ENCODE assay signal across 13 cellular contexts in genomic region chr15:44087578-44088190, GRCh38.
DNase-seq lines count a peak whose midpoint lies in the region; TF ChIP-seq lines count a peak whose summit lies in the region.
"Had no signal": no experiment of that assay in that cellular context is flagged by ENCODE, and none has a peak within 500 bp of the region (broad histone marks: within the 10 kb centered on the region; RNA-seq: fewer than 3 reads in every experiment).

No MANE protein-coding gene starts in this region.

- H3K4me3 ChIP-seq in hepatocyte: no peak overlapping the region
- no peak overlapping the region for H3K4me3 ChIP-seq in dorsolateral prefrontal cortex
- H3K4me3 ChIP-seq: stomach had no signal

- H3K4me1 ChIP-seq in hepatocyte (ENCODE audit: insufficient read depth): no peaks in the 10 kb centered on the region
- H3K4me1 ChIP-seq: stomach had no signal

- WGBS in hepatocyte (ENCODE audit: low lambda C conversion rate, missing lambda C conversion rate): 30% methylated on average over 1 of the region's 1 CpG

- H3K27ac ChIP-seq in hepatocyte: no peak overlapping the region
- H3K27ac ChIP-seq in dorsolateral prefrontal cortex: peak overlapping the region in 9 of 59 donors; percentile 4 to 64 (median 52)
- H3K27ac ChIP-seq: C4-2B, stomach had no signal

- H3K27me3 ChIP-seq in hepatocyte (no peaks in the 10 kb centered on the region), dorsolateral prefrontal cortex (no peaks in the 10 kb centered on the region)
- H3K27me3 ChIP-seq: stomach had no signal

- H3K79me2 ChIP-seq in hepatocyte: no peaks in the 10 kb centered on the region

- no peaks in the 10 kb centered on the region for H3K9me3 ChIP-seq in hepatocyte (ENCODE audit: low read depth)
- H3K9me3 ChIP-seq: stomach had no signal

- no peaks in the 10 kb centered on the region for H3K36me3 ChIP-seq in hepatocyte (replicated peaks; ENCODE audit: insufficient read depth, low read depth)
- H3K36me3 ChIP-seq: stomach had no signal

- H4K20me1 ChIP-seq in hepatocyte (ENCODE audit: insufficient read depth, poor library complexity, severe bottlenecking): no peaks in the 10 kb centered on the region

- no peak overlapping the region for H3K4me2 ChIP-seq in hepatocyte

- TF ChIP-seq CTCF in hepatocyte (IDR thresholded peaks at IDR 0.05; ENCODE audit: poor library complexity) (no peak), dorsolateral prefrontal cortex (IDR thresholded peaks at IDR 0.05 in 54 of 56, conservative IDR thresholded peaks at IDR 0.05 in 2 of 56; ENCODE audit: low read depth in 1 of 56, partially characterized antibody in 56 of 56) (no peak)

- H3K9me2 ChIP-seq in hepatocyte (replicated peaks; ENCODE audit: insufficient read depth): no peaks in the 10 kb centered on the region

- in situ Hi-C loops in ACHN (cut with HindIII; ENCODE audit: low pct_ligation_motif_present, low pct_unique_long_range_greater_than_20kb, low sequenced_read_pairs): no loop called here

- intact Hi-C loops in dorsolateral prefrontal cortex (cut with DNase I): no loop called here

- DNase-seq in ACHN: peak; percentile 80
- DNase-seq in HPDE6-E6E7 (ENCODE audit: extremely low spot score): peak; percentile 63
- DNase-seq in astrocyte of the hippocampus (ENCODE audit: low read depth, low spot score): peak; percentile 83
- DNase-seq in hepatocyte (ENCODE audit: low spot score): peak; percentile 45
- no peak for DNase-seq in islet precursor cell
- DNase-seq in cerebellar nuclear complex (lab: John Stamatoyannopoulos, UW): no peak
- DNase-seq in globus pallidus (ENCODE audit: low spot score): no peak
- no peak for DNase-seq in dorsolateral prefrontal cortex
- DNase-seq: activated CD8-positive, alpha-beta T cell treated with anti-CD3 and anti-CD28 coated beads for 36 hours; activated naive CD4-positive, alpha-beta T cell; NCI-H526 treated with DMSO at 0.1 percent for 48 hours; stomach had no signal

- H2AFZ ChIP-seq in hepatocyte: no peak overlapping the region

Comparison
In these comparisons a context has a peak if more than half of its experiments do, and no peak if none do; other contexts are left out.
1. DNase-seq: peak in ACHN (single experiment), HPDE6-E6E7 (single experiment), astrocyte of the hippocampus (single experiment) and hepatocyte (single experiment); none in islet precursor cell (single experiment), cerebellar nuclear complex (0 of 2), globus pallidus (single experiment) and dorsolateral prefrontal cortex (0 of 10).